8 cellular contexts compared by ENCODE assay signal in the genomic region with DNA sequence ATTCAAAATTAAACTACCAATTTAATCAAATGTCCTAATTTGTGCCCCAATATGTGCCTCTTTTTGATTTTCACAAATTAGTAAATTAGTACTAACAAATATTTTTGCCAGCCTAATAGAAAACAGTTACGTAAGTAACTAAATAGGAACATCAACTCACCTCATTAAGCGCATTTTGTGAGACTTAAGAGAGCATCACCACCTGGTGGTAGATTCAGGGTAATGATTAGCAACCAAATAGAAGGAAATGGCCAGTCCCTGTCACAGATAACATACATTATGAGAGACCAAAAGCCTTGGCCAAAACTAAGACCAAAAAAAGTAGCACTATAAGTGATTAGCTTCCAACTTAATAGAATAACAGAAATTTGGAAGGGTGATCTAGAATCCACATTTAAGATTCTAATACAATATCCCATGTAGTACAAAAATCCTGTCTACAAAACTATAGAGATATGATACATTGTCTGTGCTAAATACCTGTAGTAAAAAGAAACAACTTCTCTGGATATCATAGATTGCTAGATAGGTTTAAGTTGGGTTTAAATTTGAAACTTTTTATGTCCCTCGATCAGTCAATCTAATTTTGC. TPM values are rescaled to one million over a fixed set of nuclear protein-coding genes. Genes with fewer than 3 reads are reported as not detected.
A peak's percentile ranks its signal among the peaks of the same experiment; 100 is the strongest.
DNase-seq lines count a peak whose midpoint lies in the region; ATAC-seq, FAIRE-seq and TF ChIP-seq lines count a peak whose summit lies in the region.

No MANE protein-coding gene starts in this region.

- no peaks in the 10 kb centered on the region for H3K9me1 ChIP-seq in keratinocyte (ENCODE audit: control insufficient read depth, extremely low read depth, insufficient read depth, low read length)

- H3K4me2 ChIP-seq in keratinocyte (ENCODE audit: control insufficient read depth, extremely low read depth, insufficient read depth, low read depth, low read length): no peak overlapping the region

- no peaks in the 10 kb centered on the region for H3K9me3 ChIP-seq in keratinocyte (ENCODE audit: control insufficient read depth, low read depth, low read length)
- no peaks in the 10 kb centered on the region for H3K9me3 ChIP-seq in upper lobe of left lung

- no peak overlapping the region for H2AFZ ChIP-seq in keratinocyte (ENCODE audit: control insufficient read depth, low read length)

- H3K27ac Mint-ChIP-seq in brain: peak overlapping the region in 3 of 5 experiments; percentile 1 to 43 (median 20)

- no peak for TF ChIP-seq POLR2A in upper lobe of left lung (IDR thresholded peaks at IDR 0.05)

- H3K4me3 Mint-ChIP-seq in brain: no peak overlapping the region

- peak; percentile 35 for DNase-seq in D341Med (ENCODE audit: low spot score)
- DNase-seq in NCI-H510A (lab: John Stamatoyannopoulos, UW): peak; percentile 6
- DNase-seq in keratinocyte (ENCODE audit: low read depth, low spot score): peak; percentile 46
- DNase-seq in upper lobe of left lung: no peak
- DNase-seq in activated naive CD4-positive, alpha-beta T cell (lab: John Stamatoyannopoulos, UW): no peak

- peak; percentile 84 for FAIRE-seq in keratinocyte (lab: Jason Lieb, UNC)

- H3K27me3 Mint-ChIP-seq in brain: peaks cover 6% of the 10 kb centered on the region

- H3K27ac ChIP-seq in keratinocyte (ENCODE audit: control insufficient read depth, insufficient read depth, low read length) (no peak overlapping the region), upper lobe of left lung (no peak overlapping the region)

- TF ChIP-seq EP300 in upper lobe of left lung (IDR thresholded peaks at IDR 0.05): no peak

- no peak overlapping the region for H3K9ac ChIP-seq in keratinocyte (ENCODE audit: control insufficient read depth, extremely low read depth, insufficient read depth, low read length)

- H3K4me1 ChIP-seq in keratinocyte (ENCODE audit: control insufficient read depth, extremely low read depth, insufficient read depth, low read length) (no peaks in the 10 kb centered on the region), upper lobe of left lung (no peaks in the 10 kb centered on the region)

- H3K4me3 ChIP-seq in keratinocyte (ENCODE audit: control insufficient read depth in 2 of 3, extremely low read depth in 1 of 3, insufficient read depth in 2 of 3, low read depth in 1 of 3, low read length in 3 of 3) (no peak overlapping the region), upper lobe of left lung (no peak overlapping the region)

- dilution Hi-C loops in keratinocyte (cut with MboI; ENCODE audit: extremely low pct_ligation_motif_present, low sequenced_read_pairs): no loop called here

- peaks cover 0 to 6% (median 0%) of the 10 kb centered on the region in 5 experiments for H3K9me3 Mint-ChIP-seq in brain

- H3K27me3 ChIP-seq in keratinocyte (ENCODE audit: control insufficient read depth, extremely low read depth, insufficient read depth, low read length) (no peaks in the 10 kb centered on the region), upper lobe of left lung (no peaks in the 10 kb centered on the region)

- H3K36me3 ChIP-seq in keratinocyte (ENCODE audit: control insufficient read depth in 2 of 2, extremely low read depth in 1 of 2, insufficient read depth in 2 of 2, low read length in 2 of 2): no peaks in the 10 kb centered on the region
- H3K36me3 ChIP-seq in upper lobe of left lung: no peaks in the 10 kb centered on the region

- peaks cover 13% of the 10 kb centered on the region for H3K4me1 Mint-ChIP-seq in brain

- ATAC-seq in GM19438 (IDR thresholded peaks at IDR 0.05; ENCODE audit: low read depth, unreplicated experiment): peak; percentile 90
- ATAC-seq in HG03342 (IDR thresholded peaks at IDR 0.05; ENCODE audit: unreplicated experiment): peak; percentile 90
- ATAC-seq in upper lobe of left lung (ENCODE audit: low FRiP score in 2 of 2): peak in 1 of 2 donors; percentile 85

- H3K79me2 ChIP-seq in keratinocyte (ENCODE audit: control insufficient read depth, insufficient read depth, low read length): no peaks in the 10 kb centered on the region

- peak; percentile 88 to 92 for TF ChIP-seq CTCF in brain (conservative IDR thresholded peaks at IDR 0.05)
- peak; percentile 54 to 74 (median 57) for TF ChIP-seq CTCF in keratinocyte (optimal IDR thresholded peaks at IDR 0.05 in 1 of 3, IDR thresholded peaks at IDR 0.05 in 1 of 3, conservative IDR thresholded peaks at IDR 0.05 in 1 of 3; ENCODE audit: extremely low read depth in 1 of 3, insufficient read depth in 2 of 3, low read length in 3 of 3)
- peak; percentile 50 to 80 (median 72) for TF ChIP-seq CTCF in upper lobe of left lung (IDR thresholded peaks at IDR 0.05)

- H3K36me3 Mint-ChIP-seq in brain: no peaks in the 10 kb centered on the region

- WGBS in upper lobe of left lung, 2 donors: 39 to 42% methylated on average over 3 of the region's 3 CpGs

- no peaks in the 10 kb centered on the region for H4K20me1 ChIP-seq in keratinocyte (ENCODE audit: control insufficient read depth, extremely low read depth, insufficient read depth, low read length)

RNA-seq across cellular contexts. Expression of a gene that starts 46.7 kb away (rescaled TPM):
- polyA plus RNA-seq in brain (ENCODE audit: insufficient read depth, low read depth, low replicate concordance) (6.4 TPM), keratinocyte (6.6 to 14.6 TPM (median 9.7 TPM) in 3 replicates)
- polyA plus RNA-seq in keratinocyte (2011; ENCODE audit: low read depth): 4.3 TPM
- polyA plus RNA-seq in keratinocyte (2011; cell fraction: cytosol; rRNA removed): 4.3 and 8.6 TPM in 2 replicates
- 5.9 and 6.0 TPM in 2 replicates for polyA plus RNA-seq in keratinocyte (2011; cell fraction: nucleus; rRNA removed)
- 2.6 and 6.3 TPM in 2 replicates for polyA plus RNA-seq in keratinocyte (2012; ENCODE audit: low replicate concordance)
- 1.4 to 5.8 TPM (median 3.2 TPM) in 3 replicates for polyA minus RNA-seq in keratinocyte
- 6.3 TPM for polyA minus RNA-seq in keratinocyte (2011; cell fraction: cytosol; rRNA and poly(A)+ RNA removed)
- 3.5 and 6.7 TPM in 2 replicates for polyA minus RNA-seq in keratinocyte (2011; cell fraction: nucleus; rRNA and poly(A)+ RNA removed)
- 1 to 10 TPM in 5 of 6 donors, not detected in 1; 1.8 to 3.2 (median 3.0) TPM for total RNA-seq in upper lobe of left lung

RNA-seq across cellular contexts. Expression of a gene that starts 47.1 kb away (rescaled TPM):
- 7.2 TPM for polyA plus RNA-seq in brain (ENCODE audit: insufficient read depth, low read depth, low replicate concordance)
- polyA plus RNA-seq in keratinocyte: 15.8 to 25.5 TPM (median 21.2 TPM) in 3 replicates
- polyA plus RNA-seq in keratinocyte (2011; ENCODE audit: low read depth): 55.2 TPM
- polyA plus RNA-seq in keratinocyte (2011; cell fraction: cytosol; rRNA removed): 15.5 and 25.5 TPM in 2 replicates
- polyA plus RNA-seq in keratinocyte (2011; cell fraction: nucleus; rRNA removed): 34.9 and 42.3 TPM in 2 replicates
- polyA plus RNA-seq in keratinocyte (2012; ENCODE audit: low replicate concordance): 9.5 and 29.5 TPM in 2 replicates
- 1.3 to 11.3 TPM (median 6.9 TPM) in 3 replicates for polyA minus RNA-seq in keratinocyte
- 9.6 TPM for polyA minus RNA-seq in keratinocyte (2011; cell fraction: cytosol; rRNA and poly(A)+ RNA removed)
- polyA minus RNA-seq in keratinocyte (2011; cell fraction: nucleus; rRNA and poly(A)+ RNA removed): 7.3 and 13.7 TPM in 2 replicates
- 10 to 100 TPM; 12.2 to 44.2 (median 22.3) TPM for total RNA-seq in upper lobe of left lung

Comparison
In these comparisons a context has a peak if more than half of its experiments do, and no peak if none do; other contexts are left out.
1. DNase-seq: peak in D341Med (single experiment), NCI-H510A (single experiment) and keratinocyte (single experiment); none in upper lobe of left lung (0 of 2) and activated naive CD4-positive, alpha-beta T cell (0 of 4).
2. Peak in every context shown above with its lines, with median percentiles within 50 percentile points of each other: CTCF ChIP-seq.